In genomic region chr17:81142301-81143199, GRCh38 we compare ENCODE assay signal across 1 cellular context.
TF ChIP-seq lines count a peak whose summit lies in the region.

No MANE protein-coding gene starts in this region.

TF ChIP-seq in neural cell, 6 proteins besides CTCF, POLR2A, EP300 and RAD21 (continued from another document):
- no peak for TF ChIP-seq REST (IDR thresholded peaks at IDR 0.05; ENCODE audit: borderline replicate concordance)
